2 cellular contexts compared by ENCODE assay signal in the genomic region with DNA sequence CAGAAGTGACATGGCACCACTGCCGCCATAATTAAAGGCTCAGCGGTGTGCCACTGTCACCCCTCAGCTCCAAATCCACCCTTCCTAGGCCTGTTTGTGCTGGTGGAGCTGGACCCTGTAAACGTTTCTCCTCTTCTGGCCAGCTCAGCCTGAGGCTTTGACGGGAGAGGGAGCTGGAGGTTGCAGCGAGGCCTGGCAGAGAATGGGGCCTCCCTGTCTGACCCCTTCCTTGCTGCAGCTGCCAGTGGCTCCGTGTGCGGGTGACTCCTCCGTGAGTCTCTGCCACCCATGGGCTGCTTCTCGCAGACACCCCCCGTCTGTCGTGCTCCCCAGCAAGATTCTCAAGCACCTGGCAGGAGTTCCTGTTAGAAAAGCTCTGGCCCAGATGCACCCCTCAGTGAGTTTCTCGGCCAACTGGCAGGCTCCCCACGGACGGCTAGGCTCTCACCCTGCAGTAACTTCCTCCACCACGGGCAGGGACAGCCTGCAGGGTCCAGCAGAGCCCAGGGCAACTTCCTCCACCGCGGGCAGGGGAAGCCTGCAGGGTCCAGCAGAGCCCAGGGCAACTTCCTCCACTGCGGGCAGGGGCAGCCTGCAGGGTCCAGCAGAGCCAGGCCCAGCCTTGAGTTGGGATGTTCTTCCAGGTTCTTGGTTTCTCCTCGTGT.
TF ChIP-seq lines count a peak whose summit lies in the region.

No MANE protein-coding gene starts in this region.

TF ChIP-seq in SK-N-SH, 30 proteins besides CTCF, POLR2A, EP300 and RAD21:
- TF ChIP-seq POLR2AphosphoS5 (IDR thresholded peaks at IDR 0.05; ENCODE audit: low read depth, low read length) (no peak), FOXM1 (IDR thresholded peaks at IDR 0.05; ENCODE audit: low read depth) (no peak), RFX5 (IDR thresholded peaks at IDR 0.05; ENCODE audit: low read length) (no peak), SMC3 (IDR thresholded peaks at IDR 0.05; ENCODE audit: low read depth, low read length) (no peak), EZH2phosphoT487 (IDR thresholded peaks at IDR 0.05; ENCODE audit: borderline replicate concordance, low read depth) (no peak), RCOR1 (IDR thresholded peaks at IDR 0.05; ENCODE audit: low read length) (no peak), MXI1 (IDR thresholded peaks at IDR 0.05; ENCODE audit: low read depth, low read length) (no peak), RXRA (IDR thresholded peaks at IDR 0.05; ENCODE audit: borderline replicate concordance, low read depth) (no peak), TEAD4 (IDR thresholded peaks at IDR 0.05; ENCODE audit: borderline replicate concordance, insufficient read depth) (no peak), TAF1 (IDR thresholded peaks at IDR 0.05; ENCODE audit: borderline replicate concordance, low read depth, low read length) (no peak), YY1 (IDR thresholded peaks at IDR 0.05; ENCODE audit: low read depth) (no peak), CHD2 (IDR thresholded peaks at IDR 0.05; ENCODE audit: low read length, partially characterized antibody) (no peak)
- TF ChIP-seq, protein P1, sequence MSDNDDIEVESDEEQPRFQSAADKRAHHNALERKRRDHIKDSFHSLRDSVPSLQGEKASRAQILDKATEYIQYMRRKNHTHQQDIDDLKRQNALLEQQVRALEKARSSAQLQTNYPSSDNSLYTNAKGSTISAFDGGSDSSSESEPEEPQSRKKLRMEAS (IDR thresholded peaks at IDR 0.05; ENCODE audit: low read depth) = no peak
- TF ChIP-seq, protein P2, sequence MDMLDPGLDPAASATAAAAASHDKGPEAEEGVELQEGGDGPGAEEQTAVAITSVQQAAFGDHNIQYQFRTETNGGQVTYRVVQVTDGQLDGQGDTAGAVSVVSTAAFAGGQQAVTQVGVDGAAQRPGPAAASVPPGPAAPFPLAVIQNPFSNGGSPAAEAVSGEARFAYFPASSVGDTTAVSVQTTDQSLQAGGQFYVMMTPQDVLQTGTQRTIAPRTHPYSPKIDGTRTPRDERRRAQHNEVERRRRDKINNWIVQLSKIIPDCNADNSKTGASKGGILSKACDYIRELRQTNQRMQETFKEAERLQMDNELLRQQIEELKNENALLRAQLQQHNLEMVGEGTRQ (IDR thresholded peaks at IDR 0.05; ENCODE audit: borderline replicate concordance, low read depth, low read length) = no peak

TF ChIP-seq in SK-N-SH treated with all-trans-retinoic acid at 6 μM for 48 hours, 23 proteins besides CTCF, POLR2A, EP300 and RAD21:
- TF ChIP-seq SNAI2 (CRISPR knock-in tag; IDR thresholded peaks at IDR 0.05) (no peak), ZNF8 (CRISPR knock-in tag; IDR thresholded peaks at IDR 0.05) (no peak), CSDC2 (CRISPR knock-in tag; IDR thresholded peaks at IDR 0.05) (no peak), TCF4 (CRISPR knock-in tag; IDR thresholded peaks at IDR 0.05; ENCODE audit: borderline replicate concordance) (no peak), GLIS3 (CRISPR knock-in tag; IDR thresholded peaks at IDR 0.05) (no peak)
- TF ChIP-seq, protein P3, sequence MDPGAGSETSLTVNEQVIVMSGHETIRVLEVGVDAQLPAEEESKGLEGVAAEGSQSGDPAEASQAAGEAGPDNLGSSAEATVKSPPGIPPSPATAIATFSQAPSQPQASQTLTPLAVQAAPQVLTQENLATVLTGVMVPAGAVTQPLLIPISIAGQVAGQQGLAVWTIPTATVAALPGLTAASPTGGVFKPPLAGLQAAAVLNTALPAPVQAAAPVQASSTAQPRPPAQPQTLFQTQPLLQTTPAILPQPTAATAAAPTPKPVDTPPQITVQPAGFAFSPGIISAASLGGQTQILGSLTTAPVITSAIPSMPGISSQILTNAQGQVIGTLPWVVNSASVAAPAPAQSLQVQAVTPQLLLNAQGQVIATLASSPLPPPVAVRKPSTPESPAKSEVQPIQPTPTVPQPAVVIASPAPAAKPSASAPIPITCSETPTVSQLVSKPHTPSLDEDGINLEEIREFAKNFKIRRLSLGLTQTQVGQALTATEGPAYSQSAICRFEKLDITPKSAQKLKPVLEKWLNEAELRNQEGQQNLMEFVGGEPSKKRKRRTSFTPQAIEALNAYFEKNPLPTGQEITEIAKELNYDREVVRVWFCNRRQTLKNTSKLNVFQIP (CRISPR knock-in tag; IDR thresholded peaks at IDR 0.05; ENCODE audit: borderline replicate concordance, low read depth) = no peak
